ENCODE assay signal across 11 cellular contexts in genomic region chr6:30769853-30770160, GRCh38. TPM values are rescaled to one million over a fixed set of nuclear protein-coding genes. Genes with fewer than 3 reads are reported as not detected.
A peak's percentile ranks its signal among the peaks of the same experiment; 100 is the strongest.
DNase-seq lines count a peak whose midpoint lies in the region; ATAC-seq, FAIRE-seq and TF ChIP-seq lines count a peak whose summit lies in the region.
"Had no signal": no experiment of that assay in that cellular context is flagged by ENCODE, and none has a peak within 500 bp of the region (broad histone marks: within the 10 kb centered on the region; RNA-seq: fewer than 3 reads in every experiment).

No MANE protein-coding gene starts in this region.

- no peak overlapping the region for H3K4me3 ChIP-seq in kidney (ENCODE audit: low read length in 2 of 2)
- H3K4me3 ChIP-seq: Peyer's patch had no signal

- FAIRE-seq in kidney (lab: Jason Lieb, UNC), result no peak
- FAIRE-seq: urothelium cell line had no signal

- H3K4me1 Mint-ChIP-seq in activated T-cell treated with anti-CD3 and anti-CD28 coated beads, Interleukin-2, amount 50 U/mL, for 4 hours (ENCODE audit: low read depth), result peaks cover 72% of the 10 kb centered on the region
- peaks cover 88% of the 10 kb centered on the region for H3K4me1 Mint-ChIP-seq in stimulated activated naive CD8-positive, alpha-beta T cell treated with anti-CD3 and anti-CD28 coated beads, Interleukin-15, amount 100 ng/mL, for 72 hours

- no peak for TF ChIP-seq CTCF in kidney (IDR thresholded peaks at IDR 0.05; ENCODE audit: borderline replicate concordance, extremely low read depth, insufficient read depth)

- H3K36me3 Mint-ChIP-seq in activated T-cell treated with anti-CD3 and anti-CD28 coated beads, Interleukin-2, amount 50 U/mL, for 4 hours (ENCODE audit: insufficient read depth), result no peaks in the 10 kb centered on the region
- peaks cover 0 to 20% of the 10 kb centered on the region in 2 donors for H3K36me3 Mint-ChIP-seq in activated naive CD4-positive, alpha-beta T cell treated with anti-CD3 and anti-CD28 coated beads, Interleukin-2, amount 50 U/mL, for 72 hours

- no peak for ATAC-seq in activated T-cell treated with anti-CD3 and anti-CD28 coated beads, Interleukin-2, amount 50 U/mL, for 4 hours
- no peak for ATAC-seq in activated naive CD4-positive, alpha-beta T cell treated with anti-CD3 and anti-CD28 coated beads, Interleukin-2, amount 50 U/mL, for 72 hours
- no peak for ATAC-seq in stimulated activated naive CD8-positive, alpha-beta T cell treated with anti-CD3 and anti-CD28 coated beads, Interleukin-15, amount 100 ng/mL, for 72 hours

- H3K27me3 Mint-ChIP-seq in activated T-cell treated with anti-CD3 and anti-CD28 coated beads, Interleukin-2, amount 50 U/mL, for 4 hours (ENCODE audit: low read depth), result no peaks in the 10 kb centered on the region
- H3K27me3 Mint-ChIP-seq in stimulated activated naive CD8-positive, alpha-beta T cell treated with anti-CD3 and anti-CD28 coated beads, Interleukin-15, amount 100 ng/mL, for 72 hours, result no peaks in the 10 kb centered on the region

- H3K9me3 Mint-ChIP-seq in activated T-cell treated with anti-CD3 and anti-CD28 coated beads, Interleukin-2, amount 50 U/mL, for 4 hours, result no peaks in the 10 kb centered on the region
- peaks cover 0 to 11% of the 10 kb centered on the region in 2 donors for H3K9me3 Mint-ChIP-seq in activated naive CD4-positive, alpha-beta T cell treated with anti-CD3 and anti-CD28 coated beads, Interleukin-2, amount 50 U/mL, for 72 hours
- peaks cover 7 to 10% of the 10 kb centered on the region in 2 donors for H3K9me3 Mint-ChIP-seq in stimulated activated naive CD8-positive, alpha-beta T cell treated with anti-CD3 and anti-CD28 coated beads, Interleukin-15, amount 100 ng/mL, for 72 hours

- intact Hi-C loops in kidney (cut with DNase I), result no loop called here

- peak overlapping the region in 1 of 2 donors; percentile 53 for H3K9ac ChIP-seq in kidney (ENCODE audit: low read length in 2 of 2)

- H3K4me3 Mint-ChIP-seq in activated T-cell treated with anti-CD3 and anti-CD28 coated beads, Interleukin-2, amount 50 U/mL, for 4 hours, result peak overlapping the region; percentile 76
- peak overlapping the region; percentile 79 to 80 for H3K4me3 Mint-ChIP-seq in stimulated activated naive CD8-positive, alpha-beta T cell treated with anti-CD3 and anti-CD28 coated beads, Interleukin-15, amount 100 ng/mL, for 72 hours

- no peaks in the 10 kb centered on the region for H3K36me3 ChIP-seq in kidney (ENCODE audit: control insufficient read depth in 1 of 2, insufficient read depth in 2 of 2, low read length in 2 of 2)
- H3K36me3 ChIP-seq: Peyer's patch had no signal

- peak overlapping the region; percentile 36 to 63 for H3K27ac ChIP-seq in kidney (ENCODE audit: low read depth in 2 of 2, low read length in 2 of 2)

- H3K9me3 ChIP-seq in kidney (ENCODE audit: control insufficient read depth in 1 of 2, low read length in 2 of 2), result no peaks in the 10 kb centered on the region
- H3K9me3 ChIP-seq: Peyer's patch had no signal

- peaks cover 11 to 12% of the 10 kb centered on the region in 2 donors for H3K4me1 ChIP-seq in kidney (ENCODE audit: control insufficient read depth in 1 of 2, insufficient read depth in 1 of 2, low read depth in 1 of 2, low read length in 2 of 2)

- H3K27ac Mint-ChIP-seq in activated naive CD4-positive, alpha-beta T cell treated with anti-CD3 and anti-CD28 coated beads, Interleukin-2, amount 50 U/mL, for 72 hours, result peak overlapping the region; percentile 81 to 98
- peak overlapping the region; percentile 97 to 99 for H3K27ac Mint-ChIP-seq in stimulated activated naive CD8-positive, alpha-beta T cell treated with anti-CD3 and anti-CD28 coated beads, Interleukin-15, amount 100 ng/mL, for 72 hours

- DNase-seq in activated T-cell treated with anti-CD3 and anti-CD28 coated beads, Interleukin-2, amount 50 U/mL, for 4 hours, result no peak
- DNase-seq in activated T-cell treated with anti-CD3 and anti-CD28 coated beads for 4 hours (no peak), kidney (no peak), kidney tubule cell (ENCODE audit: low spot score) (no peak), DMS153 treated with DMSO at 0.1 percent for 48 hours (lab: John Stamatoyannopoulos, UW; ENCODE audit: unreplicated experiment) (no peak), NCI-H1436 (lab: John Stamatoyannopoulos, UW) (no peak)
- no peak for DNase-seq in activated naive CD4-positive, alpha-beta T cell treated with anti-CD3 and anti-CD28 coated beads, Interleukin-2, amount 50 U/mL, for 72 hours (ENCODE audit: low spot score in 2 of 2)
- no peak for DNase-seq in stimulated activated naive CD8-positive, alpha-beta T cell treated with anti-CD3 and anti-CD28 coated beads, Interleukin-15, amount 100 ng/mL, for 72 hours
- DNase-seq: NCI-H1417 treated with DMSO at 0.1 percent for 48 hours had no signal

RNA-seq across cellular contexts. Expression of gene IER3, which starts 25.5 kb away (rescaled TPM):
- 100 to 1,000 TPM; 519 to 552 (median 531) TPM for total RNA-seq in activated T-cell treated with anti-CD3 and anti-CD28 coated beads, Interleukin-2, amount 50 U/mL, for 4 hours
- total RNA-seq in activated naive CD4-positive, alpha-beta T cell treated with anti-CD3 and anti-CD28 coated beads, Interleukin-2, amount 50 U/mL, for 72 hours, result 100 to 1,000 TPM in 1 of 2 donors, 10 to 100 TPM in 1; 70.0 to 279 TPM
- 59.5 TPM for total RNA-seq in kidney
- 94.3 TPM for polyA plus RNA-seq in kidney (ENCODE audit: insufficient read depth, low read depth, low replicate concordance)

RNA-seq across cellular contexts. Expression of gene FLOT1, which starts 27.3 kb away (rescaled TPM):
- total RNA-seq in activated T-cell treated with anti-CD3 and anti-CD28 coated beads, Interleukin-2, amount 50 U/mL, for 4 hours, result 10 to 100 TPM; 93.0 to 98.1 (median 95.0) TPM
- 100 to 1,000 TPM; 194 to 219 TPM for total RNA-seq in activated naive CD4-positive, alpha-beta T cell treated with anti-CD3 and anti-CD28 coated beads, Interleukin-2, amount 50 U/mL, for 72 hours
- 227 TPM for total RNA-seq in kidney
- polyA plus RNA-seq in kidney (ENCODE audit: insufficient read depth, low read depth, low replicate concordance), result 317 TPM

RNA-seq across cellular contexts. Expression of gene TUBB, which starts 49.7 kb away (rescaled TPM):
- total RNA-seq in activated T-cell treated with anti-CD3 and anti-CD28 coated beads, Interleukin-2, amount 50 U/mL, for 4 hours, result 1,000 to 10,000 TPM; 1,153 to 1,485 (median 1,301) TPM
- total RNA-seq in activated naive CD4-positive, alpha-beta T cell treated with anti-CD3 and anti-CD28 coated beads, Interleukin-2, amount 50 U/mL, for 72 hours, result 1,000 to 10,000 TPM; 1,507 to 1,783 TPM
- total RNA-seq in kidney, result 295 TPM
- polyA plus RNA-seq in kidney (ENCODE audit: insufficient read depth, low read depth, low replicate concordance), result 197 TPM

RNA-seq across cellular contexts. Expression of gene MDC1, which starts 52.7 kb away (rescaled TPM):
- total RNA-seq in activated T-cell treated with anti-CD3 and anti-CD28 coated beads, Interleukin-2, amount 50 U/mL, for 4 hours, result 10 to 100 TPM; 65.4 to 69.5 (median 65.8) TPM
- total RNA-seq in activated naive CD4-positive, alpha-beta T cell treated with anti-CD3 and anti-CD28 coated beads, Interleukin-2, amount 50 U/mL, for 72 hours, result 100 to 1,000 TPM in 1 of 2 donors, 10 to 100 TPM in 1; 84.2 to 127 TPM
- 47.9 TPM for total RNA-seq in kidney
- 9.5 TPM for polyA plus RNA-seq in kidney (ENCODE audit: insufficient read depth, low read depth, low replicate concordance)
